25 cellular contexts compared by ENCODE assay signal in the genomic region with DNA sequence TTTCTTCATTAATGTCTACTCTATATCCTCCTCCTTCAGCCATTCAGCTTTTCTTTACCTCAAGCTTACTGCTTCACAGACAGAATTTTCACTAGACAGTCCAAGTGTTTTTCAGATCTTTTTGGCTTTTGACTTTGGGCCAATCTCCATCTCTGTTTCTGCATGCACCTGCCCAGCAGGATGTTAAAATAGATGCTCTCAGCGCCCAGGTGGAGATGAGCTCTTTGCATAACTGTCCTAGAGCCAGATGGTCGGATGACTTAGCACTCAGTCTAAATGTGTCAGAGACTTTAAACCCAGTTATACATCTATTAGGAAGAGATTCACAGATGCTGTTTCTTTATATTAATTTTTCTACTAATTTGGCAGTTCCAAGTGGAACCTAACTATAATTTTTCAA.
"Had no signal": no experiment of that assay in that cellular context is flagged by ENCODE, and none has a peak within 500 bp of the region (broad histone marks: within the 10 kb centered on the region; RNA-seq: fewer than 3 reads in every experiment).

No MANE protein-coding gene starts in this region.

- H3K4me3 Mint-ChIP-seq: activated CD4-positive, alpha-beta memory T cell treated with anti-CD3 and anti-CD28 coated beads, Interleukin-2, amount 10 ng/mL, durations not matched to agents 7 days and 5 days; activated naive CD4-positive, alpha-beta T cell treated with anti-CD3 and anti-CD28 coated beads, Interleukin-2, amount 10 ng/mL, durations not matched to agents 7 days and 5 days; activated T-cell treated with anti-CD3 and anti-CD28 coated beads, Interleukin-2, amount 50 U/mL, for 72 hours; mesothelial cell of epicardium; naive thymus-derived CD8-positive, alpha-beta T cell; neural progenitor cell; stimulated activated naive B cell treated with anti-CD40 and anti-IgM and Interleukin-4, amounts not matched to agents 10 μg/mL and 1 μg/mL and 100 μg/mL, for 72 hours had no signal

- H3K36me3 ChIP-seq: gastroesophageal sphincter, neural progenitor cell, uterus had no signal

- H3K4me2 ChIP-seq: neural progenitor cell had no signal

- H3K27ac ChIP-seq: epithelial cell of prostate, gastroesophageal sphincter, neural progenitor cell, testis, uterus had no signal

- FAIRE-seq: islet of Langerhans, small intestine had no signal

- H3K36me3 Mint-ChIP-seq: activated naive CD4-positive, alpha-beta T cell treated with anti-CD3 and anti-CD28 coated beads, Interleukin-2, amount 10 ng/mL, durations not matched to agents 7 days and 5 days; mesothelial cell of epicardium; naive thymus-derived CD8-positive, alpha-beta T cell; neural progenitor cell; stimulated activated naive B cell treated with anti-CD40 and anti-IgM and Interleukin-4, amounts not matched to agents 10 μg/mL and 1 μg/mL and 100 μg/mL, for 72 hours had no signal

- DNase-seq: activated CD4-positive, alpha-beta memory T cell treated with anti-CD3 and anti-CD28 coated beads, Interleukin-2, amount 10 ng/mL, durations not matched to agents 7 days and 5 days; activated CD4-positive, alpha-beta T cell treated with anti-CD3 and anti-CD28 coated beads for 48 hours; activated CD4-positive, CD25-positive, alpha-beta regulatory T cell; activated effector memory CD4-positive, alpha-beta T cell treated with Interleukin-2 at 50 U/mL for 16 hours; activated naive CD4-positive, alpha-beta T cell treated with anti-CD3 and anti-CD28 coated beads, Interleukin-2, amount 10 ng/mL, durations not matched to agents 7 days and 5 days; activated T-cell treated with anti-CD3 and anti-CD28 coated beads, Interleukin-2, amount 50 U/mL, for 72 hours; amygdala; cortex of kidney; head of caudate nucleus; left ventricle myocardium superior; mammary epithelial cell; naive thymus-derived CD8-positive, alpha-beta T cell; small intestine; stimulated activated CD4-positive, alpha-beta T cell treated with anti-CD3 and anti-CD28 coated beads, Interleukin-15, amount 100 ng/mL, for 24 hours; stimulated activated CD8-positive, alpha-beta memory T cell treated with anti-CD3 and anti-CD28 coated beads, Interleukin-4, amount 100 ng/mL, for 48 hours; stimulated activated naive B cell treated with anti-CD40 and anti-IgM and Interleukin-4, amounts not matched to agents 10 μg/mL and 1 μg/mL and 100 μg/mL, for 72 hours; testis; trophoblast cell; uterus had no signal

- H3K27ac Mint-ChIP-seq: activated CD4-positive, alpha-beta memory T cell treated with anti-CD3 and anti-CD28 coated beads, Interleukin-2, amount 10 ng/mL, durations not matched to agents 7 days and 5 days; activated naive CD4-positive, alpha-beta T cell treated with anti-CD3 and anti-CD28 coated beads, Interleukin-2, amount 10 ng/mL, durations not matched to agents 7 days and 5 days; activated T-cell treated with anti-CD3 and anti-CD28 coated beads, Interleukin-2, amount 50 U/mL, for 72 hours; mesothelial cell of epicardium; neural progenitor cell; stimulated activated naive B cell treated with anti-CD40 and anti-IgM and Interleukin-4, amounts not matched to agents 10 μg/mL and 1 μg/mL and 100 μg/mL, for 72 hours had no signal

- H3K4me1 ChIP-seq: gastroesophageal sphincter, neural progenitor cell, testis, uterus had no signal

- H3K4me3 ChIP-seq: gastroesophageal sphincter, neural progenitor cell, testis, uterus had no signal

- H3K9me3 Mint-ChIP-seq: activated CD4-positive, alpha-beta memory T cell treated with anti-CD3 and anti-CD28 coated beads, Interleukin-2, amount 10 ng/mL, durations not matched to agents 7 days and 5 days; activated naive CD4-positive, alpha-beta T cell treated with anti-CD3 and anti-CD28 coated beads, Interleukin-2, amount 10 ng/mL, durations not matched to agents 7 days and 5 days; activated T-cell treated with anti-CD3 and anti-CD28 coated beads, Interleukin-2, amount 50 U/mL, for 72 hours; naive thymus-derived CD8-positive, alpha-beta T cell; neural progenitor cell had no signal

- H2AFZ ChIP-seq: neural progenitor cell had no signal

- H3K27me3 Mint-ChIP-seq: activated CD4-positive, alpha-beta memory T cell treated with anti-CD3 and anti-CD28 coated beads, Interleukin-2, amount 10 ng/mL, durations not matched to agents 7 days and 5 days; activated naive CD4-positive, alpha-beta T cell treated with anti-CD3 and anti-CD28 coated beads, Interleukin-2, amount 10 ng/mL, durations not matched to agents 7 days and 5 days; naive thymus-derived CD8-positive, alpha-beta T cell; stimulated activated naive B cell treated with anti-CD40 and anti-IgM and Interleukin-4, amounts not matched to agents 10 μg/mL and 1 μg/mL and 100 μg/mL, for 72 hours had no signal

- H3K9ac ChIP-seq: neural progenitor cell had no signal

- H3K4me1 Mint-ChIP-seq: neural progenitor cell had no signal

- H3K27me3 ChIP-seq: gastroesophageal sphincter, neural progenitor cell, testis, uterus had no signal

- ATAC-seq: activated T-cell treated with anti-CD3 and anti-CD28 coated beads, Interleukin-2, amount 50 U/mL, for 72 hours; gastroesophageal sphincter; left ventricle myocardium superior; naive thymus-derived CD8-positive, alpha-beta T cell; sciatic nerve; stimulated activated naive B cell treated with anti-CD40 and anti-IgM and Interleukin-4, amounts not matched to agents 10 μg/mL and 1 μg/mL and 100 μg/mL, for 72 hours had no signal

- H3K9me3 ChIP-seq: gastroesophageal sphincter, testis, uterus had no signal
